In genomic region chr18:57137847-57138246, GRCh38 we compare ENCODE assay signal across 32 cellular contexts. TPM values are rescaled to one million over a fixed set of nuclear protein-coding genes. Genes with fewer than 3 reads are reported as not detected.
"Had no signal": no experiment of that assay in that cellular context is flagged by ENCODE, and none has a peak within 500 bp of the region (broad histone marks: within the 10 kb centered on the region; RNA-seq: fewer than 3 reads in every experiment).

No MANE protein-coding gene starts in this region.

- H3K36me3 ChIP-seq: stomach, suprapubic skin, thoracic aorta, thyroid gland, tibial artery, tibial nerve, transverse colon, upper lobe of left lung, upper lobe of right lung, uterus, vagina had no signal

- DNase-seq: stimulated activated CD4-positive, alpha-beta T cell treated with anti-CD3 and anti-CD28 coated beads, Interleukin-2, amount 100 ng/mL, for 48 hours; stimulated activated CD4-positive, alpha-beta T cell treated with anti-CD3 and anti-CD28 coated beads, Interleukin-4, amount 100 ng/mL, for 1 hour; stimulated activated CD4-positive, alpha-beta T cell treated with anti-CD3 and anti-CD28 coated beads, Interleukin-4, amount 100 ng/mL, for 24 hours; stimulated activated CD4-positive, alpha-beta T cell treated with anti-CD3 and anti-CD28 coated beads, Interleukin-4, amount 100 ng/mL, for 4 hours; stimulated activated CD8-positive, alpha-beta memory T cell treated with anti-CD3 and anti-CD28 coated beads, Interleukin-4, amount 100 ng/mL, for 48 hours; stimulated activated naive B cell treated with anti-CD40 and anti-IgM and Interleukin-4, amounts not matched to agents 10 μg/mL and 1 μg/mL and 100 μg/mL, for 72 hours; stimulated activated naive CD4-positive, alpha-beta T cell; stimulated activated naive CD4-positive, alpha-beta T cell treated with Interleukin-2 at 50 U/mL for 16 hours; stimulated activated naive CD8-positive, alpha-beta T cell treated with anti-CD3 and anti-CD28 coated beads, Interleukin-15, amount 100 ng/mL, for 72 hours; stimulated activated naive CD8-positive, alpha-beta T cell treated with anti-CD3 and anti-CD28 coated beads, Interleukin-15, Interleukin-2, amounts not matched to agents 100 U/mL and 50 U/mL, for 24 hours; stomach; substantia nigra; testis; thyroid gland; tibial artery; transverse colon; trophoblast cell; upper lobe of left lung; upper lobe of right lung; uterus had no signal

- ATAC-seq: stimulated activated effector memory CD8-positive, alpha-beta T cell treated with anti-CD3 and anti-CD28 coated beads, Interleukin-12 subunit alpha, Interleukin-12 subunit beta, amount 100 ng/mL, for 72 hours; stimulated activated memory B cell treated with anti-CD40 and anti-IgM and Interleukin-4, amounts not matched to agents 10 μg/mL and 1 μg/mL and 100 μg/mL, for 72 hours; stimulated activated naive B cell treated with anti-CD40 and anti-IgM and Interleukin-4, amounts not matched to agents 10 μg/mL and 1 μg/mL and 100 μg/mL, for 72 hours; stimulated activated naive CD8-positive, alpha-beta T cell treated with anti-CD3 and anti-CD28 coated beads, Interleukin-15, amount 100 ng/mL, for 72 hours; stimulated activated naive CD8-positive, alpha-beta T cell treated with anti-CD3 and anti-CD28 coated beads, Interleukin-15, Interleukin-2, amounts not matched to agents 100 U/mL and 50 U/mL, for 24 hours; upper lobe of right lung had no signal

- H3K27ac Mint-ChIP-seq: stimulated activated effector memory CD8-positive, alpha-beta T cell treated with anti-CD3 and anti-CD28 coated beads, Interleukin-12 subunit alpha, Interleukin-12 subunit beta, amount 100 ng/mL, for 72 hours; stimulated activated memory B cell treated with anti-CD40 and anti-IgM and Interleukin-4, amounts not matched to agents 10 μg/mL and 1 μg/mL and 100 μg/mL, for 72 hours; stimulated activated naive B cell treated with anti-CD40 and anti-IgM and Interleukin-4, amounts not matched to agents 10 μg/mL and 1 μg/mL and 100 μg/mL, for 72 hours; stimulated activated naive CD8-positive, alpha-beta T cell treated with anti-CD3 and anti-CD28 coated beads, Interleukin-15, Interleukin-2, amounts not matched to agents 100 ng/mL and 50 ng/mL, for 24 hours; type B pancreatic cell had no signal

- H3K4me3 ChIP-seq: stomach, suprapubic skin, testis, thoracic aorta, thyroid gland, tibial artery, tibial nerve, transverse colon, upper lobe of left lung, upper lobe of right lung, uterus, vagina had no signal

- H3K9me3 ChIP-seq: suprapubic skin, testis, thoracic aorta, thyroid gland, tibial artery, transverse colon, upper lobe of left lung, upper lobe of right lung, uterus, vagina had no signal

- FAIRE-seq: urothelium cell line had no signal

- H3K4me1 ChIP-seq: suprapubic skin, testis, thyroid gland, tibial artery, tibial nerve, upper lobe of right lung, uterus, vagina had no signal

- H3K36me3 Mint-ChIP-seq: stimulated activated effector memory CD8-positive, alpha-beta T cell treated with anti-CD3 and anti-CD28 coated beads, Interleukin-12 subunit alpha, Interleukin-12 subunit beta, amount 100 ng/mL, for 72 hours; stimulated activated memory B cell treated with anti-CD40 and anti-IgM and Interleukin-4, amounts not matched to agents 10 μg/mL and 1 μg/mL and 100 μg/mL, for 72 hours; stimulated activated naive B cell treated with anti-CD40 and anti-IgM and Interleukin-4, amounts not matched to agents 10 μg/mL and 1 μg/mL and 100 μg/mL, for 72 hours; type B pancreatic cell had no signal

- H3K27me3 ChIP-seq: testis, thyroid gland, tibial artery, tibial nerve, upper lobe of left lung, upper lobe of right lung, uterus, vagina had no signal

- H3K4me1 Mint-ChIP-seq: stimulated activated effector memory CD8-positive, alpha-beta T cell treated with anti-CD3 and anti-CD28 coated beads, Interleukin-12 subunit alpha, Interleukin-12 subunit beta, amount 100 ng/mL, for 72 hours; stimulated activated memory B cell treated with anti-CD40 and anti-IgM and Interleukin-4, amounts not matched to agents 10 μg/mL and 1 μg/mL and 100 μg/mL, for 72 hours; stimulated activated naive B cell treated with anti-CD40 and anti-IgM and Interleukin-4, amounts not matched to agents 10 μg/mL and 1 μg/mL and 100 μg/mL, for 72 hours had no signal

- H3K27ac ChIP-seq: stomach, suprapubic skin, testis, thoracic aorta, thyroid gland, tibial artery, tibial nerve, transverse colon, upper lobe of left lung, upper lobe of right lung, uterus, vagina had no signal

- H3K9me3 Mint-ChIP-seq: stimulated activated effector memory CD8-positive, alpha-beta T cell treated with anti-CD3 and anti-CD28 coated beads, Interleukin-12 subunit alpha, Interleukin-12 subunit beta, amount 100 ng/mL, for 72 hours; stimulated activated memory B cell treated with anti-CD40 and anti-IgM and Interleukin-4, amounts not matched to agents 10 μg/mL and 1 μg/mL and 100 μg/mL, for 72 hours; stimulated activated naive CD8-positive, alpha-beta T cell treated with anti-CD3 and anti-CD28 coated beads, Interleukin-15, Interleukin-2, amounts not matched to agents 100 ng/mL and 50 ng/mL, for 24 hours; type B pancreatic cell had no signal

- H3K4me3 Mint-ChIP-seq: stimulated activated effector memory CD8-positive, alpha-beta T cell treated with anti-CD3 and anti-CD28 coated beads, Interleukin-12 subunit alpha, Interleukin-12 subunit beta, amount 100 ng/mL, for 72 hours; stimulated activated memory B cell treated with anti-CD40 and anti-IgM and Interleukin-4, amounts not matched to agents 10 μg/mL and 1 μg/mL and 100 μg/mL, for 72 hours; stimulated activated naive B cell treated with anti-CD40 and anti-IgM and Interleukin-4, amounts not matched to agents 10 μg/mL and 1 μg/mL and 100 μg/mL, for 72 hours; stimulated activated naive CD8-positive, alpha-beta T cell treated with anti-CD3 and anti-CD28 coated beads, Interleukin-15, amount 100 ng/mL, for 72 hours; stimulated activated naive CD8-positive, alpha-beta T cell treated with anti-CD3 and anti-CD28 coated beads, Interleukin-15, Interleukin-2, amounts not matched to agents 100 ng/mL and 50 ng/mL, for 24 hours; type B pancreatic cell had no signal

RNA-seq across cellular contexts. Expression of gene BOD1L2, which starts 9.0 kb away (rescaled TPM):
- total RNA-seq: stomach, suprapubic skin, temporal lobe, thoracic aorta, tibial nerve, transverse colon, upper lobe of left lung, upper lobe of right lung, ureter, urinary bladder, uterus, vagina had no signal
- polyA plus RNA-seq: stomach, urinary bladder had no signal
